23 cellular contexts compared by ENCODE assay signal in genomic region chr2:52000156-52000855, GRCh38.
DNase-seq lines count a peak whose midpoint lies in the region; ATAC-seq, FAIRE-seq and TF ChIP-seq lines count a peak whose summit lies in the region.
"Had no signal": no experiment of that assay in that cellular context is flagged by ENCODE, and none has a peak within 500 bp of the region (broad histone marks: within the 10 kb centered on the region; RNA-seq: fewer than 3 reads in every experiment).

No MANE protein-coding gene starts in this region.

- in situ Hi-C loops in IMR-90 (cut with MboI; ENCODE audit: low sequenced_read_pairs) = no loop called here

- H2AK5ac ChIP-seq in IMR-90 (ENCODE audit: low read depth, low read length) = no peak overlapping the region

- no peak overlapping the region for H2AK9ac ChIP-seq in IMR-90 (replicated peaks; ENCODE audit: low read depth, low read length, poor library complexity)

- H3K27ac ChIP-seq in IMR-90 (ENCODE audit: insufficient read depth, low read length) = no peak overlapping the region
- H3K27ac ChIP-seq in gastroesophageal sphincter = no peak overlapping the region
- H3K27ac ChIP-seq: PC-9, RWPE1 had no signal

- H3K56ac ChIP-seq in IMR-90 (ENCODE audit: extremely low read depth, insufficient read depth, low read length) = no peak overlapping the region

- no peak overlapping the region for H3K9ac ChIP-seq in IMR-90 (ENCODE audit: low read depth, low read length)

- no peak for TF ChIP-seq RAD21 in IMR-90 (IDR thresholded peaks at IDR 0.05; ENCODE audit: low read length)

- TF ChIP-seq EP300 in gastroesophageal sphincter (IDR thresholded peaks at IDR 0.05) = no peak

- no peaks in the 10 kb centered on the region for H3K79me1 ChIP-seq in IMR-90 (ENCODE audit: low read depth in 1 of 2, low read length in 2 of 2)

- TF ChIP-seq CTCF in IMR-90 (conservative IDR thresholded peaks at IDR 0.05; ENCODE audit: low read depth, low read length) = no peak
- no peak for TF ChIP-seq CTCF in bronchial epithelial cell (IDR thresholded peaks at IDR 0.05; ENCODE audit: insufficient read depth, low read length, severe bottlenecking)
- TF ChIP-seq CTCF in gastroesophageal sphincter (IDR thresholded peaks at IDR 0.05) = no peak

- TF ChIP-seq POLR2A in IMR-90 (IDR thresholded peaks at IDR 0.05; ENCODE audit: low read depth, low read length) = no peak
- TF ChIP-seq POLR2A in gastroesophageal sphincter (IDR thresholded peaks at IDR 0.05) = no peak

- no peak overlapping the region for H3K4me2 ChIP-seq in IMR-90 (ENCODE audit: low read depth, low read length)
- H3K4me2 ChIP-seq: PC-9 had no signal

- no peaks in the 10 kb centered on the region; the same call in 1 of the 2 replicates for H3K4me1 ChIP-seq in IMR-90 (ENCODE audit: control insufficient read depth, insufficient read depth, low read length)
- no peaks in the 10 kb centered on the region for H3K4me1 ChIP-seq in gastroesophageal sphincter
- H3K4me1 ChIP-seq: BE2C, HAP-1 had no signal

- H2BK20ac ChIP-seq in IMR-90 (ENCODE audit: low read depth, low read length) = 0 out of 2 replicates have a peak overlapping the region, but pooled peaks have one; percentile 3

- no CpG with 5 or more reads among the region's 2 CpGs for WGBS in IMR-90 (ENCODE audit: extremely low coverage in 2 of 2, insufficient read length in 1 of 2), 2 experiments
- 61 to 74% methylated on average over 2 of the region's 2 CpGs for WGBS in gastroesophageal sphincter (ENCODE audit: low coverage in 1 of 2), 2 donors

- H3K9me1 ChIP-seq in IMR-90 (ENCODE audit: insufficient read depth, low read length) = no peaks in the 10 kb centered on the region

- H2BK120ac ChIP-seq in IMR-90 (ENCODE audit: low read depth, low read length) = peak overlapping the region; percentile 2; the same call in 1 of the 2 replicates

- no peak overlapping the region for H3K4ac ChIP-seq in IMR-90 (ENCODE audit: low read depth, low read length)

- H3K14ac ChIP-seq in IMR-90 (replicated peaks; ENCODE audit: low read depth, low read length) = no peak overlapping the region

- H3K4me3 ChIP-seq in IMR-90 (ENCODE audit: insufficient read depth, low read depth, low read length) (no peak overlapping the region), bronchial epithelial cell (ENCODE audit: low read depth, low read length) (no peak overlapping the region), gastroesophageal sphincter (no peak overlapping the region)
- H3K4me3 ChIP-seq: HAP-1, MG63, PC-9 had no signal

- H3K18ac ChIP-seq in IMR-90 (ENCODE audit: low read depth, low read length) = no peak overlapping the region; the same call in 1 of the 2 replicates

- H4K8ac ChIP-seq in IMR-90 (ENCODE audit: low read depth in 2 of 2, low read length in 2 of 2) = peak overlapping the region in 1 of 2 experiments; percentile 37; a peak in 1 of 4 replicates

- H3K27me3 ChIP-seq in IMR-90 (ENCODE audit: control insufficient read depth, insufficient read depth, low read length) = no peaks in the 10 kb centered on the region
- no peaks in the 10 kb centered on the region for H3K27me3 ChIP-seq in bronchial epithelial cell (ENCODE audit: control insufficient read depth, insufficient read depth, low read length)
- no peaks in the 10 kb centered on the region for H3K27me3 ChIP-seq in gastroesophageal sphincter
- H3K27me3 ChIP-seq: BE2C, MG63 had no signal

- intact Hi-C loops in IMR-90 (cut with micrococcal nuclease) = no loop called here

- no peak overlapping the region for H4K91ac ChIP-seq in IMR-90 (ENCODE audit: insufficient read depth, low read depth, low read length)

- H4K20me1 ChIP-seq in IMR-90 (ENCODE audit: insufficient read depth, low read length) = no peaks in the 10 kb centered on the region

- no peak overlapping the region for H3K23ac ChIP-seq in IMR-90 (ENCODE audit: low read depth, low read length)

- no peak overlapping the region for H4K5ac ChIP-seq in IMR-90 (ENCODE audit: low read depth, low read length)

- H2BK5ac ChIP-seq in IMR-90 (ENCODE audit: low read depth, low read length, poor library complexity, severe bottlenecking) = peak overlapping the region; percentile 70

- ATAC-seq in IMR-90 (ENCODE audit: low read depth) = no peak
- no peak for ATAC-seq in gastroesophageal sphincter
- no peak for ATAC-seq in HG03280 (IDR thresholded peaks at IDR 0.05; ENCODE audit: unreplicated experiment)

- POLR2A ChIA-PET in IMR-90 (lab: Charles Lee; ENCODE audit: unreplicated experiment) = no interaction called here

- peak; percentile 7 for DNase-seq in ELR (ENCODE audit: low read depth)
- peak; percentile 79 for DNase-seq in IMR-90
- DNase-seq in bronchial epithelial cell (ENCODE audit: low read depth) = peak; percentile 42
- DNase-seq in frontal cortex (ENCODE audit: low spot score in 2 of 2) = no peak
- DNase-seq in activated CD4-positive, alpha-beta T cell treated with anti-CD3 and anti-CD28 coated beads for 1 hour = no peak
- DNase-seq in anterior cingulate cortex (lab: John Stamatoyannopoulos, UW) = no peak
- DNase-seq: BE2C, EL, Kasumi-1, MG63, NCI-H1417, NCI-H187 treated with DMSO at 0.1 percent for 48 hours, NCI-H2107, NCI-H446 treated with DMSO at 0.1 percent for 48 hours, NCI-H526 treated with DMSO at 0.1 percent for 48 hours, PC-9, SHP77 treated with DMSO at 0.1 percent for 48 hours had no signal

- FAIRE-seq in bronchial epithelial cell (lab: Jason Lieb, UNC) (no peak), frontal cortex (lab: Jason Lieb, UNC) (peak; percentile 37)
- FAIRE-seq: A204.1, D721Med had no signal

- BruUV-seq in IMR-90 (replicated peaks; lab: Mats Ljungman, UMichigan) = no TSS peak

- CTCF ChIA-PET in IMR-90 (lab: Yijun Ruan, JAX) = no interaction called here

- no peak overlapping the region; the same call in 2 of the 3 replicates for H2BK15ac ChIP-seq in IMR-90 (ENCODE audit: low read depth, low read length)

- H3K9me3 ChIP-seq in IMR-90 (ENCODE audit: control insufficient read depth, insufficient read depth, low read length) (no peaks in the 10 kb centered on the region), gastroesophageal sphincter (no peaks in the 10 kb centered on the region)
- H3K9me3 ChIP-seq: BE2C, HAP-1 had no signal

- dilution Hi-C loops in IMR-90 (cut with HindIII; ENCODE audit: low sequenced_read_pairs, unreplicated experiment) = no loop called here

- no peaks in the 10 kb centered on the region for H3K36me3 ChIP-seq in IMR-90 (ENCODE audit: control insufficient read depth, insufficient read depth, low read length)
- H3K36me3 ChIP-seq in bronchial epithelial cell (ENCODE audit: control insufficient read depth, insufficient read depth, low read length) = no peaks in the 10 kb centered on the region
- H3K36me3 ChIP-seq in gastroesophageal sphincter = no peaks in the 10 kb centered on the region
- H3K36me3 ChIP-seq: BE2C, HAP-1, MG63 had no signal

- no peak overlapping the region for H2AFZ ChIP-seq in IMR-90 (replicated peaks; ENCODE audit: low read length, poor library complexity)
- H2AFZ ChIP-seq: PC-9 had no signal

TF ChIP-seq in IMR-90, 13 proteins besides CTCF, POLR2A, EP300 and RAD21:
- TF ChIP-seq RFX5 (IDR thresholded peaks at IDR 0.05; ENCODE audit: low read depth, low read length) (no peak), NFE2L2 (IDR thresholded peaks at IDR 0.05; ENCODE audit: low read depth, low read length) (no peak), RCOR1 (IDR thresholded peaks at IDR 0.05; ENCODE audit: insufficient replicate concordance, low read length) (no peak), CEBPB (IDR thresholded peaks at IDR 0.05; ENCODE audit: low read depth, low read length) (0 out of 2 replicates have a peak, but pooled peaks have one; percentile 14)

Comparison
In these comparisons a context has a peak if more than half of its experiments do, and no peak if none do; other contexts are left out.
1. DNase-seq: peak in ELR (single experiment), IMR-90 (single experiment) and bronchial epithelial cell (single experiment); none in frontal cortex (0 of 2), activated CD4-positive, alpha-beta T cell treated with anti-CD3 and anti-CD28 coated beads for 1 hour (single experiment) and anterior cingulate cortex (0 of 58).